In the genomic region with DNA sequence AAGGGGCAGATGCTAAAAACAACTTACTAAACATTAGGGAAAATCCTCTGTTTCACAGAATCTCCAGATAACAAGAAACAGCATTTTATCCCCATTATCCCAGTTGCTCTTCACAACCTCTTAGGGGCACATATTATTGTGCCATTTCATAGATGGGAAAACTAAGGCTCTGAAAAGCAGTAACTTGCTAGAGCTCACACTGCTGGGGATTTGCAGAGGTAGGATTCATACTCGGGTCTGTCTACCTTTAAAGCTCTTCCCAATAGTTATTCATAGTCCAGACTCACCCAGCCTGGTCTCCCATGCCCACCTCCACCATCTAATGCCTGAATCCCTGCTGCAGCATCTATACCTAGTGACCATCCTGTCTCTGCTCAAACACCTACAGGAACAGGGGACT, we compare ENCODE assay signal across 32 cellular contexts.
A peak's percentile ranks its signal among the peaks of the same experiment; 100 is the strongest.
DNase-seq lines count a peak whose midpoint lies in the region; ATAC-seq, FAIRE-seq and TF ChIP-seq lines count a peak whose summit lies in the region.
"Had no signal": no experiment of that assay in that cellular context is flagged by ENCODE, and none has a peak within 500 bp of the region (broad histone marks: within the 10 kb centered on the region; RNA-seq: fewer than 3 reads in every experiment).

No MANE protein-coding gene starts in this region.

- no peak overlapping the region for H2BK120ac ChIP-seq in H1 (replicated peaks; ENCODE audit: low read depth, low read length)
- no peak overlapping the region for H2BK120ac ChIP-seq in neuronal stem cell (ENCODE audit: low read depth, low read length)

- TF ChIP-seq RAD21 in K562 (CRISPR knock-in tag; conservative IDR thresholded peaks at IDR 0.05 in 1 of 2, IDR thresholded peaks at IDR 0.05 in 1 of 2) (no peak), H1 (IDR thresholded peaks at IDR 0.05 in 1 of 2, conservative IDR thresholded peaks at IDR 0.05 in 1 of 2; ENCODE audit: low read depth in 2 of 2, low read length in 2 of 2) (no peak)

- H2AK5ac ChIP-seq in H1 (ENCODE audit: low read depth, low read length) (no peak overlapping the region), neuronal stem cell (ENCODE audit: low read depth, low read length) (no peak overlapping the region)

- H4K91ac ChIP-seq in H1 (replicated peaks; ENCODE audit: insufficient read length, low read length) (no peak overlapping the region), neuronal stem cell (ENCODE audit: low read depth, low read length, poor library complexity) (no peak overlapping the region)

- H2AFZ ChIP-seq in K562 (ENCODE audit: low read depth, low read length) (no peak overlapping the region), H1 (ENCODE audit: low read length) (no peak overlapping the region), neuronal stem cell (ENCODE audit: low read length) (no peak overlapping the region)

- TF ChIP-seq EP300 in K562 (IDR thresholded peaks at IDR 0.05; ENCODE audit: low read length) (no peak), H1 (IDR thresholded peaks at IDR 0.05; ENCODE audit: borderline replicate concordance in 1 of 2, low read depth in 2 of 2, low read length in 2 of 2) (no peak)

- 0 out of 2 replicates have a peak overlapping the region, but pooled peaks have one; percentile 34 for H2BK20ac ChIP-seq in H1 (ENCODE audit: low read length)

- H3K9me3 ChIP-seq in K562 (replicated peaks; ENCODE audit: control insufficient read depth, insufficient read depth, low read depth, low read length) (peaks cover 10% of the 10 kb centered on the region), H1 (ENCODE audit: insufficient read depth in 2 of 2, low read depth in 1 of 2, low read length in 1 of 2) (peaks cover 0 to 4% of the 10 kb centered on the region in 2 experiments; a peak in 2 of 4 replicates), neuronal stem cell (replicated peaks in 1 of 2; ENCODE audit: control insufficient read depth in 2 of 2, insufficient read depth in 1 of 2, low read depth in 1 of 2, low read length in 2 of 2) (peaks cover 0 to 2% of the 10 kb centered on the region in 2 donors)
- H3K9me3 ChIP-seq: BE2C had no signal

- H4K8ac ChIP-seq in H1 (ENCODE audit: extremely low read depth, insufficient read depth, low read length) (no peak overlapping the region), neuronal stem cell (ENCODE audit: low read depth, low read length) (no peak overlapping the region)

- TF ChIP-seq POLR2A in K562 (conservative IDR thresholded peaks at IDR 0.05): no peak
- no peak for TF ChIP-seq POLR2A in H1 (IDR thresholded peaks at IDR 0.05; ENCODE audit: control extremely low read depth in 1 of 2, low read depth in 2 of 2, low read length in 2 of 2)

- POLR2A ChIA-PET in K562 (lab: Yijun Ruan, JAX) (no interaction called here), H1 (lab: Charles Lee; ENCODE audit: partially characterized antibody) (interaction anchor here (0.6 kb wide), 1 partner anchor 63 kb away, joined by 3 read pairs; no protein-coding TSS in a partner anchor)

- H3K27me3 ChIP-seq in K562 (ENCODE audit: control insufficient read depth in 2 of 2, insufficient read depth in 2 of 2, low read length in 2 of 2) (no peaks in the 10 kb centered on the region), H1 (replicated peaks in 1 of 4; ENCODE audit: control insufficient read depth in 3 of 4, extremely low read depth in 1 of 4, insufficient read depth in 3 of 4, low read length in 3 of 4) (peaks cover 0 to 2% (median 0%) of the 10 kb centered on the region in 4 experiments; a peak in 2 of 7 replicates), neuronal stem cell (ENCODE audit: control insufficient read depth in 3 of 3, insufficient read depth in 3 of 3, low read depth in 1 of 3, low read length in 3 of 3) (peaks cover 0 to 36% (median 0%) of the 10 kb centered on the region in 3 experiments)
- H3K27me3 ChIP-seq: BE2C; BLaER1; BLaER1 treated with 17β-estradiol and CSF1 and Interleukin-3, amounts not matched to agents 10 nM and 100 nM had no signal

- no peak overlapping the region for H3K56ac ChIP-seq in H1 (replicated peaks; ENCODE audit: insufficient read length, low read depth, low read length)

- H2BK12ac ChIP-seq in H1 (ENCODE audit: low read depth, low read length): no peak overlapping the region
- no peak overlapping the region for H2BK12ac ChIP-seq in neuronal stem cell (ENCODE audit: low read length)

- no peak overlapping the region for H3K4ac ChIP-seq in H1 (replicated peaks; ENCODE audit: insufficient read length, low read depth, low read length)
- H3K4ac ChIP-seq in neuronal stem cell (ENCODE audit: low read length): no peak overlapping the region

- H3K23ac ChIP-seq in H1 (ENCODE audit: insufficient read length): no peak overlapping the region
- no peak overlapping the region for H3K23ac ChIP-seq in neuronal stem cell (ENCODE audit: low read depth, low read length, poor library complexity)

- H3K18ac ChIP-seq in H1 (ENCODE audit: extremely low read depth, low read length) (no peak overlapping the region), neuronal stem cell (ENCODE audit: low read length) (no peak overlapping the region)

- H3K79me2 ChIP-seq in K562 (ENCODE audit: control insufficient read depth, insufficient read depth, low read length) (no peaks in the 10 kb centered on the region), H1 (ENCODE audit: control insufficient read depth in 1 of 2, insufficient read depth in 2 of 2, low read length in 2 of 2) (no peaks in the 10 kb centered on the region)

- WGBS in K562 (ENCODE audit: insufficient coverage, low coverage, missing lambda C conversion rate): 5% methylated on average over 1 of the region's 1 CpG
- WGBS in H1 (ENCODE audit: extremely low coverage in 1 of 2, insufficient coverage in 1 of 2, insufficient read length in 1 of 2, insufficient replicate concordance in 2 of 2, low coverage in 1 of 2, low lambda C conversion rate in 2 of 2, missing lambda C conversion rate in 1 of 2), 2 experiments: 75% methylated on average over 1 of the region's 1 CpG; no CpG with 5 or more reads in 1 of the 2 experiments
- WGBS in neuronal stem cell (ENCODE audit: extremely low coverage in 2 of 2, insufficient read length in 2 of 2, insufficient replicate concordance in 1 of 2), 2 donors: no CpG with 5 or more reads among the region's 1 CpG

- TF ChIP-seq CTCF in K562 (IDR thresholded peaks at IDR 0.05 in 2 of 3, conservative IDR thresholded peaks at IDR 0.05 in 1 of 3; ENCODE audit: insufficient read depth in 2 of 3, low read depth in 1 of 3, low read length in 3 of 3): no peak
- TF ChIP-seq CTCF in coronary artery (IDR thresholded peaks at IDR 0.05): no peak
- no peak for TF ChIP-seq CTCF in H1 (IDR thresholded peaks at IDR 0.05; ENCODE audit: control extremely low read depth in 1 of 3, insufficient read depth in 1 of 3, low read depth in 1 of 3, low read length in 3 of 3)

- H3K27ac ChIP-seq in K562 (ENCODE audit: extremely low read depth, low read depth, low read length) (no peak overlapping the region), coronary artery (no peak overlapping the region), H1 (ENCODE audit: low read depth, low read length) (no peak overlapping the region), neuronal stem cell (replicated peaks; ENCODE audit: low read length) (no peak overlapping the region)
- H3K27ac ChIP-seq: 22Rv1; A549; BLaER1; BLaER1 treated with 17β-estradiol and CSF1 and Interleukin-3, amounts not matched to agents 10 nM and 100 nM; C4-2B had no signal

- no peaks in the 10 kb centered on the region for H3K79me1 ChIP-seq in H1 (ENCODE audit: low read depth, low read length)
- no peaks in the 10 kb centered on the region for H3K79me1 ChIP-seq in neuronal stem cell (ENCODE audit: low read depth, low read length)

- H4K20me1 ChIP-seq in K562 (replicated peaks; ENCODE audit: control insufficient read depth, insufficient read depth, low read length): no peaks in the 10 kb centered on the region
- H4K20me1 ChIP-seq in H1 (replicated peaks in 1 of 2; ENCODE audit: control insufficient read depth in 1 of 2, insufficient read depth in 2 of 2, low read length in 2 of 2): no peaks in the 10 kb centered on the region
- H4K20me1 ChIP-seq: BLaER1; BLaER1 treated with 17β-estradiol and CSF1 and Interleukin-3, amounts not matched to agents 10 nM and 100 nM had no signal

- FAIRE-seq in K562 (lab: Jason Lieb, UNC): no peak
- FAIRE-seq in H1 (lab: Jason Lieb, UNC): no peak
- FAIRE-seq: A204.1, A549, D721Med had no signal

- H3K9ac ChIP-seq in K562 (ENCODE audit: insufficient read depth in 1 of 2, low read depth in 2 of 2, low read length in 2 of 2): no peak overlapping the region
- no peak overlapping the region for H3K9ac ChIP-seq in H1 (replicated peaks in 1 of 4; ENCODE audit: extremely low read depth in 1 of 4, low read depth in 3 of 4, low read length in 3 of 4)
- no peak overlapping the region for H3K9ac ChIP-seq in neuronal stem cell (ENCODE audit: low read depth, low read length, poor library complexity)
- H3K9ac ChIP-seq: BLaER1; BLaER1 treated with 17β-estradiol and CSF1 and Interleukin-3, amounts not matched to agents 10 nM and 100 nM had no signal

- H3K36me3 ChIP-seq in K562 (ENCODE audit: control insufficient read depth, insufficient read depth, low read length) (no peaks in the 10 kb centered on the region), H1 (ENCODE audit: control insufficient read depth in 2 of 4, insufficient read depth in 4 of 4, low read length in 3 of 4) (no peaks in the 10 kb centered on the region), neuronal stem cell (replicated peaks in 1 of 2; ENCODE audit: control insufficient read depth in 2 of 2, insufficient read depth in 2 of 2, low read length in 2 of 2) (no peaks in the 10 kb centered on the region)
- H3K36me3 ChIP-seq: BE2C; BLaER1; BLaER1 treated with 17β-estradiol and CSF1 and Interleukin-3, amounts not matched to agents 10 nM and 100 nM had no signal

- H3K4me2 ChIP-seq in K562 (ENCODE audit: insufficient read depth, low read length) (no peak overlapping the region), H1 (ENCODE audit: insufficient read depth in 1 of 2, low read depth in 2 of 2, low read length in 2 of 2) (no peak overlapping the region), neuronal stem cell (ENCODE audit: insufficient read depth, low read length, poor library complexity, severe bottlenecking) (no peak overlapping the region)
- H3K4me2 ChIP-seq: A549; BLaER1; BLaER1 treated with 17β-estradiol and CSF1 and Interleukin-3, amounts not matched to agents 10 nM and 100 nM had no signal

- H4K5ac ChIP-seq in H1 (ENCODE audit: insufficient read length, low read depth, low read length): no peak overlapping the region

- no TSS peak for BruUV-seq in K562 (replicated peaks; lab: Mats Ljungman, UMichigan)

- no peaks in the 10 kb centered on the region for H3K9me1 ChIP-seq in K562 (ENCODE audit: control insufficient read depth, insufficient read depth, low read length)

- H3K4me1 ChIP-seq in K562 (replicated peaks in 1 of 2; ENCODE audit: control insufficient read depth in 2 of 2, insufficient read depth in 2 of 2, low read length in 2 of 2) (peaks cover 15 to 26% of the 10 kb centered on the region in 2 experiments), H1 (replicated peaks in 1 of 4; ENCODE audit: control insufficient read depth in 3 of 4, insufficient read depth in 4 of 4, low read length in 3 of 4) (peaks cover 0 to 12% (median 2%) of the 10 kb centered on the region in 4 experiments; a peak in 3 of 7 replicates), neuronal stem cell (ENCODE audit: control insufficient read depth in 2 of 2, insufficient read depth in 1 of 2, low read depth in 1 of 2, low read length in 2 of 2) (peaks cover 0 to 3% of the 10 kb centered on the region in 2 donors)
- H3K4me1 ChIP-seq: A549, Caco-2 had no signal

- no peak overlapping the region for H3K4me3 ChIP-seq in K562
- H3K4me3 ChIP-seq in coronary artery: no peak overlapping the region
- no peak overlapping the region for H3K4me3 ChIP-seq in H1 (ENCODE audit: extremely low read depth in 1 of 4, insufficient read depth in 2 of 4, low read depth in 3 of 4, low read length in 4 of 4)
- H3K4me3 ChIP-seq in neuronal stem cell (ENCODE audit: low read length in 2 of 2): no peak overlapping the region
- H3K4me3 ChIP-seq: A549; BLaER1; BLaER1 treated with 17β-estradiol and CSF1 and Interleukin-3, amounts not matched to agents 10 nM and 100 nM had no signal

- ATAC-seq in K562 (no peak), GM21723 (IDR thresholded peaks at IDR 0.05; ENCODE audit: unreplicated experiment) (no peak)
- ATAC-seq: A549; CD8-positive, alpha-beta T cell had no signal

- H3K14ac ChIP-seq in H1 (ENCODE audit: insufficient read length) (no peak overlapping the region), neuronal stem cell (ENCODE audit: low read length) (no peak overlapping the region)

- H2BK15ac ChIP-seq in H1 (ENCODE audit: low read length) (no peak overlapping the region), neuronal stem cell (ENCODE audit: low read length) (no peak overlapping the region)

- in situ Hi-C loops in K562 (cut with MboI): no loop called here

- intact Hi-C loops in K562 (cut with micrococcal nuclease): no loop called here

- H3K23me2 ChIP-seq in H1 (ENCODE audit: low read depth, low read length): no peaks in the 10 kb centered on the region

- H2BK5ac ChIP-seq in H1 (ENCODE audit: low read depth, low read length): no peak overlapping the region
- no peak overlapping the region for H2BK5ac ChIP-seq in neuronal stem cell (ENCODE audit: low read length)

- CTCF ChIA-PET in K562 (lab: Yijun Ruan, JAX; ENCODE audit: low intra/inter-chr PET ratio) (no interaction called here), H1 (lab: Charles Lee; ENCODE audit: partially characterized antibody) (interaction anchor here (1.5 kb wide), 1 partner anchor 25 kb away, joined by 3 read pairs; no protein-coding TSS in a partner anchor)

- DNase-seq in K562 (ENCODE audit: extremely low read depth in 1 of 4, low spot score in 3 of 4) (no peak), coronary artery (ENCODE audit: low spot score) (peak; percentile 7), H1 (ENCODE audit: low read depth in 1 of 2, low spot score in 2 of 2) (no peak), neuronal stem cell (ENCODE audit: low spot score) (no peak), DMS 273 treated with DMSO at 0.1 percent for 48 hours (lab: John Stamatoyannopoulos, UW) (no peak)
- DNase-seq: 8988T; ACHN; AML-193; BE2C; C1 segment of cervical spinal cord; Caco-2; Calu3; CD4-positive, alpha-beta memory T cell; CD4-positive, alpha-beta T cell; CD4-positive, CD25-positive, alpha-beta regulatory T cell; CD8-positive, alpha-beta memory T cell; CD8-positive, alpha-beta T cell; COR-L47; DMS153; DMS53; DMS79; DMS79 treated with DMSO at 0.1 percent for 48 hours; DND-41; EL had no signal
